ENCODE assay signal across 18 cellular contexts in genomic region chr15:63974036-63974435, GRCh38.
A peak's percentile ranks its signal among the peaks of the same experiment; 100 is the strongest.
DNase-seq lines count a peak whose midpoint lies in the region; ATAC-seq, FAIRE-seq and TF ChIP-seq lines count a peak whose summit lies in the region.
"Had no signal": no experiment of that assay in that cellular context is flagged by ENCODE, and none has a peak within 500 bp of the region (broad histone marks: within the 10 kb centered on the region; RNA-seq: fewer than 3 reads in every experiment).

No MANE protein-coding gene starts in this region.

- H3K27me3 ChIP-seq in H9 (ENCODE audit: insufficient read depth, low read length) (no peaks in the 10 kb centered on the region), Karpas-422 (ENCODE audit: low read length) (no peaks in the 10 kb centered on the region), foreskin keratinocyte (no peaks in the 10 kb centered on the region), subcutaneous abdominal adipose tissue (ENCODE audit: control insufficient read depth in 5 of 5, insufficient read depth in 4 of 5, low read length in 5 of 5) (no peaks in the 10 kb centered on the region), transverse colon (no peaks in the 10 kb centered on the region)
- H3K27me3 ChIP-seq: BE2C, MG63 had no signal

- H3K4ac ChIP-seq in H9 (ENCODE audit: low read depth, low read length) = no peak overlapping the region

- H3K4me1 ChIP-seq in H9 (ENCODE audit: insufficient read depth, low read length) (peaks cover 12% of the 10 kb centered on the region; the same call in 1 of the 2 replicates), Karpas-422 (ENCODE audit: low read length) (peaks cover 61% of the 10 kb centered on the region), foreskin keratinocyte (peaks cover 5% of the 10 kb centered on the region), subcutaneous abdominal adipose tissue (ENCODE audit: control insufficient read depth in 5 of 5, insufficient read depth in 5 of 5, low read length in 5 of 5) (peaks cover 4 to 56% (median 45%) of the 10 kb centered on the region in 5 donors), kidney (ENCODE audit: control insufficient read depth in 1 of 2, insufficient read depth in 1 of 2, low read depth in 1 of 2, low read length in 2 of 2) (peaks cover 2 to 9% of the 10 kb centered on the region in 2 donors), transverse colon (peaks cover 28 to 55% (median 44%) of the 10 kb centered on the region in 4 donors)
- H3K4me1 ChIP-seq: BE2C had no signal

- in situ Hi-C loops in transverse colon (cut with MboI; ENCODE audit: low pct_ligation_motif_present in 1 of 4, low pct_unique_long_range_greater_than_20kb in 1 of 4, low sequenced_read_pairs in 3 of 4) = no loop called here

- DNase-seq in H9 (no peak), Karpas-422 (no peak), foreskin keratinocyte (no peak), kidney (no peak), NCI-H345 (lab: John Stamatoyannopoulos, UW) (no peak), transverse colon (no peak)
- DNase-seq: BE2C; Calu3; CD4-positive, alpha-beta T cell; DMS79; KG1; NCI-H1092; NCI-H146; NCI-H2081 treated with DMSO at 0.1 percent for 48 hours; NCI-H524 had no signal

- H2BK15ac ChIP-seq in H9 (ENCODE audit: low read depth, low read length) = no peak overlapping the region

- no peak overlapping the region for H3K23ac ChIP-seq in H9 (ENCODE audit: insufficient read length, low read depth, low read length)

- H3K9ac ChIP-seq in H9 (ENCODE audit: extremely low read depth, insufficient read length, low read length) (no peak overlapping the region), Karpas-422 (ENCODE audit: low read length) (no peak overlapping the region), subcutaneous abdominal adipose tissue (ENCODE audit: low read length in 5 of 5) (no peak overlapping the region), kidney (ENCODE audit: low read length in 2 of 2) (no peak overlapping the region)

- intact Hi-C loops in kidney (cut with DNase I) = no loop called here
- intact Hi-C loops in transverse colon (cut with DNase I; ENCODE audit: low total_unique reads) = no loop called here

- H3K4me2 ChIP-seq in H9 (ENCODE audit: insufficient read depth, insufficient read length, low read length) (no peak overlapping the region), Karpas-422 (ENCODE audit: low read depth, low read length, poor library complexity, severe bottlenecking) (no peak overlapping the region)

- H3K36me3 ChIP-seq in Karpas-422 (ENCODE audit: insufficient read depth, low read length) (no peaks in the 10 kb centered on the region), subcutaneous abdominal adipose tissue (ENCODE audit: control insufficient read depth in 5 of 5, insufficient read depth in 5 of 5, low read length in 5 of 5) (peaks cover 0 to 13% (median 6%) of the 10 kb centered on the region in 5 donors), kidney (ENCODE audit: control insufficient read depth in 1 of 2, insufficient read depth in 2 of 2, low read length in 2 of 2) (no peaks in the 10 kb centered on the region), transverse colon (no peaks in the 10 kb centered on the region)
- H3K36me3 ChIP-seq: BE2C, MG63 had no signal

- H3K79me1 ChIP-seq in H9 (ENCODE audit: insufficient read depth, low read depth, low read length, poor library complexity, severe bottlenecking) = no peaks in the 10 kb centered on the region

- no peak overlapping the region for H2BK120ac ChIP-seq in H9 (ENCODE audit: low read depth, low read length, poor library complexity, severe bottlenecking)

- no peak overlapping the region for H3T11ph ChIP-seq in H9 (ENCODE audit: low read length)

- no peak overlapping the region for H2BK12ac ChIP-seq in H9 (ENCODE audit: insufficient read length, low read depth, low read length)

- TF ChIP-seq CTCF in H9 (conservative IDR thresholded peaks at IDR 0.05) (no peak), foreskin keratinocyte (conservative IDR thresholded peaks at IDR 0.05) (no peak), kidney (IDR thresholded peaks at IDR 0.05; ENCODE audit: borderline replicate concordance, extremely low read depth, insufficient read depth) (no peak), transverse colon (IDR thresholded peaks at IDR 0.05) (no peak)

- H2AFZ ChIP-seq in H9 (ENCODE audit: low read length) (no peak overlapping the region), Karpas-422 (ENCODE audit: low read length) (no peak overlapping the region)

- no peak for ATAC-seq in foreskin keratinocyte

- H2AK5ac ChIP-seq in H9 (ENCODE audit: insufficient read length, low read length) = no peak overlapping the region

- H3K27ac ChIP-seq in H9 (ENCODE audit: insufficient read length, low read depth, low read length) (no peak overlapping the region), Karpas-422 (ENCODE audit: low read length) (peak overlapping the region; percentile 59), foreskin keratinocyte (peak overlapping the region; percentile 23), subcutaneous abdominal adipose tissue (ENCODE audit: low read depth, low read length) (peak overlapping the region; percentile 77), kidney (ENCODE audit: low read depth in 2 of 2, low read length in 2 of 2) (no peak overlapping the region), transverse colon (no peak overlapping the region)

- H3K18ac ChIP-seq in H9 (ENCODE audit: insufficient read length, low read depth, low read length) = no peak overlapping the region

- peaks cover 9% of the 10 kb centered on the region for H3K27me3 Mint-ChIP-seq in H9 (ENCODE audit: low read depth)
- H3K27me3 Mint-ChIP-seq: CD4-positive, alpha-beta T cell had no signal

- H3K27ac Mint-ChIP-seq in H9 = peak overlapping the region in 2 of 3 experiments; percentile 76 to 86; a peak in 5 of 7 replicates
- H3K27ac Mint-ChIP-seq: CD4-positive, alpha-beta T cell had no signal

- TF ChIP-seq EP300 in transverse colon (IDR thresholded peaks at IDR 0.05; ENCODE audit: low read depth) = no peak

- H3K79me2 ChIP-seq in H9 (ENCODE audit: insufficient read depth, low read length) (no peaks in the 10 kb centered on the region), Karpas-422 (ENCODE audit: low read length) (peaks cover 2% of the 10 kb centered on the region; the same call in 1 of the 2 replicates)

- no peak for TF ChIP-seq POLR2A in transverse colon (IDR thresholded peaks at IDR 0.05)

- no peak overlapping the region for H3K56ac ChIP-seq in H9 (ENCODE audit: insufficient read length, low read depth, low read length)

- no peak for FAIRE-seq in kidney (lab: Jason Lieb, UNC)
- FAIRE-seq: GM19239 had no signal

- H2BK5ac ChIP-seq in H9 (ENCODE audit: insufficient read length, low read length) = no peak overlapping the region

- no peak overlapping the region for H3K14ac ChIP-seq in H9 (ENCODE audit: insufficient read depth, low read length)

- H3K4me3 ChIP-seq in Karpas-422 (ENCODE audit: low read length) (no peak overlapping the region), subcutaneous abdominal adipose tissue (ENCODE audit: low read depth in 1 of 5, low read length in 5 of 5) (no peak overlapping the region), kidney (ENCODE audit: low read length in 2 of 2) (no peak overlapping the region), transverse colon (no peak overlapping the region)
- H3K4me3 ChIP-seq: MG63 had no signal

- no peaks in the 10 kb centered on the region for H3K23me2 ChIP-seq in H9 (ENCODE audit: insufficient read length, low read depth, low read length, poor library complexity, severe bottlenecking)

- H3K4me3 Mint-ChIP-seq in H9 = no peak overlapping the region
- H3K4me3 Mint-ChIP-seq: CD4-positive, alpha-beta T cell had no signal

- H3K9me3 Mint-ChIP-seq in H9 = peaks cover 0 to 2% of the 10 kb centered on the region in 2 experiments; a peak in 4 of 5 replicates
- H3K9me3 Mint-ChIP-seq: CD4-positive, alpha-beta T cell had no signal

- no peaks in the 10 kb centered on the region; a peak in 2 of 7 replicates for H3K36me3 Mint-ChIP-seq in H9 (ENCODE audit: insufficient read depth in 1 of 3, low read depth in 3 of 3)

- H4K20me1 ChIP-seq in H9 (ENCODE audit: control insufficient read depth, insufficient read depth, insufficient read length) (no peaks in the 10 kb centered on the region), Karpas-422 (ENCODE audit: insufficient read depth, low read depth, low read length) (no peaks in the 10 kb centered on the region)

- H4K91ac ChIP-seq in H9 (ENCODE audit: insufficient read length, low read depth, low read length) = no peak overlapping the region

- H3K9me3 ChIP-seq in H9 (ENCODE audit: control insufficient read depth, low read depth, low read length) (no peaks in the 10 kb centered on the region), Karpas-422 (ENCODE audit: low read length) (no peaks in the 10 kb centered on the region), subcutaneous abdominal adipose tissue (ENCODE audit: control insufficient read depth in 5 of 5, low read length in 5 of 5) (no peaks in the 10 kb centered on the region), kidney (ENCODE audit: control insufficient read depth in 1 of 2, low read length in 2 of 2) (no peaks in the 10 kb centered on the region), transverse colon (no peaks in the 10 kb centered on the region)
- H3K9me3 ChIP-seq: BE2C had no signal

- H4K8ac ChIP-seq in H9 (replicated peaks; ENCODE audit: insufficient read length, low read depth, low read length) = no peak overlapping the region

- H3K9me2 ChIP-seq in Karpas-422 (replicated peaks; ENCODE audit: insufficient read depth, low read length) = no peaks in the 10 kb centered on the region

- H2BK20ac ChIP-seq in H9 (ENCODE audit: low read depth, low read length, poor library complexity, severe bottlenecking) = no peak overlapping the region

- H4K5ac ChIP-seq in H9 (ENCODE audit: insufficient read length, low read depth, low read length) = no peak overlapping the region

- peaks cover 67 to 74% of the 10 kb centered on the region in 2 experiments for H3K4me1 Mint-ChIP-seq in H9

Comparison
In these comparisons a context has a peak if more than half of its experiments do, and no peak if none do; other contexts are left out.
1. H3K27ac ChIP-seq: peak in Karpas-422 (single experiment), foreskin keratinocyte (single experiment) and subcutaneous abdominal adipose tissue (single experiment); none in H9 (single experiment), kidney (0 of 2) and transverse colon (0 of 4).